10 cellular contexts compared by ENCODE assay signal in the genomic region with DNA sequence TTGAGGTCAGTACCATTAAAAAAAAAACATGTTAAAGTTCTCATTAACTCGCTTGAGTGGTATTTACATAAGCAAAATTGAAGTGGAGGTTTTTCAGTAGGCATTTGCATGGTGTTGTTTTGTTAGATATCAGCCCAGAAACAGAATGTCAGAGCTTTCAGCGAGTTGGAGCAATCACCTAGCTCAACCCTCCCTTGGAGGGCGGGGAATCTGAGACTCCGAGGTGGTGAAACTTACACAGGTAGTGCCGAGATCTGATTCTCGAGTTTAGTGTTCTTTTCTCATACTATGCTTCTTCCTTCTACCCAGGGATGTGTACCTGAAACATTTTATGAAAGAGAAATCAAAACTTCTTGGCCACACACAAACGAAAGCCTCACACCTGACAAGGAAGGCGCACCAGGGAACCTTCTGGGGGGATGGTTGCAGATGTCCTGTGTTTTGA. TPM values are rescaled to one million over a fixed set of nuclear protein-coding genes. Genes with fewer than 3 reads are reported as not detected.
DNase-seq lines count a peak whose midpoint lies in the region; ATAC-seq and TF ChIP-seq lines count a peak whose summit lies in the region.
"Had no signal": no experiment of that assay in that cellular context is flagged by ENCODE, and none has a peak within 500 bp of the region (broad histone marks: within the 10 kb centered on the region; RNA-seq: fewer than 3 reads in every experiment).

No MANE protein-coding gene starts in this region.

- H3K4me3 ChIP-seq in epithelial cell of esophagus (ENCODE audit: low read length) = peak overlapping the region; percentile 23
- H3K4me3 ChIP-seq in subcutaneous abdominal adipose tissue (ENCODE audit: low read depth in 1 of 5, low read length in 5 of 5) = peak overlapping the region in 3 of 5 donors; percentile 12 to 91 (median 18)

- H3K9ac ChIP-seq in subcutaneous abdominal adipose tissue (ENCODE audit: low read length in 5 of 5) = peak overlapping the region in 1 of 5 donors; percentile 48

- H3K36me3 ChIP-seq in subcutaneous abdominal adipose tissue (ENCODE audit: control insufficient read depth in 5 of 5, insufficient read depth in 5 of 5, low read length in 5 of 5) = peaks cover 5 to 52% (median 37%) of the 10 kb centered on the region in 5 donors

- ATAC-seq in HG03045 (IDR thresholded peaks at IDR 0.05; ENCODE audit: unreplicated experiment) (peak; percentile 49), GM18858 (IDR thresholded peaks at IDR 0.05; ENCODE audit: unreplicated experiment) (no peak)

- no peak overlapping the region for H3K4me3 Mint-ChIP-seq in activated CD4-positive, alpha-beta T cell treated with anti-CD3 and anti-CD28 coated beads, Interleukin-2, amount 10 ng/mL, durations not matched to agents 7 days and 5 days

- H3K9me3 ChIP-seq in subcutaneous abdominal adipose tissue (ENCODE audit: control insufficient read depth in 5 of 5, low read length in 5 of 5) = no peaks in the 10 kb centered on the region

- CTCF ChIA-PET in activated CD4-positive, alpha-beta T cell treated with anti-CD3 and anti-CD28 coated beads, Interleukin-2, amount 10 ng/mL, durations not matched to agents 7 days and 5 days (lab: Charles Lee) = no interaction called here

- no peaks in the 10 kb centered on the region for H3K9me3 Mint-ChIP-seq in activated CD4-positive, alpha-beta T cell treated with anti-CD3 and anti-CD28 coated beads, Interleukin-2, amount 10 ng/mL, durations not matched to agents 7 days and 5 days

- peak overlapping the region; percentile 77 for H3K27ac Mint-ChIP-seq in activated CD4-positive, alpha-beta T cell treated with anti-CD3 and anti-CD28 coated beads, Interleukin-2, amount 10 ng/mL, durations not matched to agents 7 days and 5 days

- no peak for DNase-seq in activated CD4-positive, alpha-beta T cell treated with anti-CD3 and anti-CD28 coated beads, Interleukin-2, amount 10 ng/mL, durations not matched to agents 7 days and 5 days
- no peak for DNase-seq in activated CD4-positive, alpha-beta T cell treated with anti-CD3 and anti-CD28 coated beads, Interleukin-2, amount 50 U/mL, for 48 hours
- DNase-seq in epithelial cell of esophagus (ENCODE audit: low read depth) = no peak
- no peak for DNase-seq in T-helper 1 cell
- DNase-seq in kidney tubule cell (ENCODE audit: low spot score) = no peak
- DNase-seq: ACHN; stimulated activated CD4-positive, alpha-beta T cell treated with anti-CD3 and anti-CD28 coated beads, Interleukin-12 subunit alpha, Interleukin-12 subunit beta, amount 100 ng/mL, for 4 hours had no signal

- POLR2A ChIA-PET in activated CD4-positive, alpha-beta T cell treated with anti-CD3 and anti-CD28 coated beads, Interleukin-2, amount 10 ng/mL, durations not matched to agents 7 days and 5 days (lab: Charles Lee) = no interaction called here

- peaks cover 72% of the 10 kb centered on the region for H3K4me1 Mint-ChIP-seq in activated CD4-positive, alpha-beta T cell treated with anti-CD3 and anti-CD28 coated beads, Interleukin-2, amount 10 ng/mL, durations not matched to agents 7 days and 5 days

- peak overlapping the region; percentile 78 for H3K27ac ChIP-seq in subcutaneous abdominal adipose tissue (ENCODE audit: low read depth, low read length)

- H3K36me3 Mint-ChIP-seq in activated CD4-positive, alpha-beta T cell treated with anti-CD3 and anti-CD28 coated beads, Interleukin-2, amount 10 ng/mL, durations not matched to agents 7 days and 5 days (ENCODE audit: low read depth) = peaks cover 71% of the 10 kb centered on the region

- H3K4me1 ChIP-seq in subcutaneous abdominal adipose tissue (ENCODE audit: control insufficient read depth in 5 of 5, insufficient read depth in 5 of 5, low read length in 5 of 5) = peaks cover 13 to 73% (median 40%) of the 10 kb centered on the region in 5 donors

- H3K27me3 ChIP-seq in subcutaneous abdominal adipose tissue (ENCODE audit: control insufficient read depth in 5 of 5, insufficient read depth in 4 of 5, low read length in 5 of 5) = no peaks in the 10 kb centered on the region

- no peak for TF ChIP-seq CTCF in epithelial cell of esophagus (IDR thresholded peaks at IDR 0.05; ENCODE audit: insufficient read depth, low read depth, low read length, missing control alignments)

- H3K27me3 Mint-ChIP-seq in activated CD4-positive, alpha-beta T cell treated with anti-CD3 and anti-CD28 coated beads, Interleukin-2, amount 10 ng/mL, durations not matched to agents 7 days and 5 days = no peaks in the 10 kb centered on the region

RNA-seq across cellular contexts. Expression of gene SEC14L1, which starts 6.6 kb away (rescaled TPM):
- 10 to 100 TPM; 56.6 to 57.4 TPM for total RNA-seq in activated CD4-positive, alpha-beta T cell treated with anti-CD3 and anti-CD28 coated beads, Interleukin-2, amount 10 ng/mL, durations not matched to agents 7 days and 5 days
